1 cellular context compared by ENCODE assay signal in the genomic region with DNA sequence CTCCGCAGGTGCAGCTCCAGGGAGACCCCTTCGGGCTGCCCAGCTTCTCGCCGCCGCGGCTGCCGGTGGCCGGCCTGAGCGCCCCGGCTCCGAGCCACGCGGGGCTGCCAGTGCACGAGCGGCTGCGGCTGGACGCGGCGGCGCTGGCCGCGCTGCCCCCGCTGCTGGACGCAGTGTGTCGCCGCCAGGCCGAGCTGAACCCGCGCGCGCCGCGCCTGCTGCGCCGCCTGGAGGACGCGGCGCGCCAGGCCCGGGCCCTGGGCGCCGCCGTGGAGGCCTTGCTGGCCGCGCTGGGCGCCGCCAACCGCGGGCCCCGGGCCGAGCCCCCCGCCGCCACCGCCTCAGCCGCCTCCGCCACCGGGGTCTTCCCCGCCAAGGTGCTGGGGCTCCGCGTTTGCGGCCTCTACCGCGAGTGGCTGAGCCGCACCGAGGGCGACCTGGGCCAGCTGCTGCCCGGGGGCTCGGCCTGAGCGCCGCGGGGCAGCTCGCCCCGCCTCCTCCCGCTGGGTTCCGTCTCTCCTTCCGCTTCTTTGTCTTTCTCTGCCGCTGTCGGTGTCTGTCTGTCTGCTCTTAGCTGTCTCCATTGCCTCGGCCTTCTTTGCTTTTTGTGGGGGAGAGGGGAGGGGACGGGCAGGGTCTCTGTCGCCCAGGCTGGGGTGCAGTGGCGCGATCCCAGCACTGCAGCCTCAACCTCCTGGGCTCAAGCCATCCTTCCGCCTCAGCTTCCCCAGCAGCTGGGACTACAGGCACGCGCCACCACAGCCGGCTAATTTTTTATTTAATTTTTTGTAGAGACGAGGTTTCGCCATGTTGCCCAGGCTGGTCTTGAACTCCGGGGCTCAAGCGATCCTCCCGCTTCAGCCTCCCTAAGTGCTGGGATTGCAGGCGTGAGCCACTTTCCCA.
TF ChIP-seq lines count a peak whose summit lies in the region.

No MANE protein-coding gene starts in this region.

TF ChIP-seq in HepG2, 621 proteins besides CTCF, POLR2A, EP300 and RAD21 (continued from another document and continues in another):
- TF ChIP-seq, protein P1, sequence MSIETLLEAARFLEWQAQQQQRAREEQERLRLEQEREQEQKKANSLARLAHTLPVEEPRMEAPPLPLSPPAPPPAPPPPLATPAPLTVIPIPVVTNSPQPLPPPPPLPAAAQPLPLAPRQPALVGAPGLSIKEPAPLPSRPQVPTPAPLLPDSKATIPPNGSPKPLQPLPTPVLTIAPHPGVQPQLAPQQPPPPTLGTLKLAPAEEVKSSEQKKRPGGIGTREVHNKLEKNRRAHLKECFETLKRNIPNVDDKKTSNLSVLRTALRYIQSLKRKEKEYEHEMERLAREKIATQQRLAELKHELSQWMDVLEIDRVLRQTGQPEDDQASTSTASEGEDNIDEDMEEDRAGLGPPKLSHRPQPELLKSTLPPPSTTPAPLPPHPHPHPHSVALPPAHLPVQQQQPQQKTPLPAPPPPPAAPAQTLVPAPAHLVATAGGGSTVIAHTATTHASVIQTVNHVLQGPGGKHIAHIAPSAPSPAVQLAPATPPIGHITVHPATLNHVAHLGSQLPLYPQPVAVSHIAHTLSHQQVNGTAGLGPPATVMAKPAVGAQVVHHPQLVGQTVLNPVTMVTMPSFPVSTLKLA (IDR thresholded peaks at IDR 0.05): no peak
- TF ChIP-seq, protein P2, sequence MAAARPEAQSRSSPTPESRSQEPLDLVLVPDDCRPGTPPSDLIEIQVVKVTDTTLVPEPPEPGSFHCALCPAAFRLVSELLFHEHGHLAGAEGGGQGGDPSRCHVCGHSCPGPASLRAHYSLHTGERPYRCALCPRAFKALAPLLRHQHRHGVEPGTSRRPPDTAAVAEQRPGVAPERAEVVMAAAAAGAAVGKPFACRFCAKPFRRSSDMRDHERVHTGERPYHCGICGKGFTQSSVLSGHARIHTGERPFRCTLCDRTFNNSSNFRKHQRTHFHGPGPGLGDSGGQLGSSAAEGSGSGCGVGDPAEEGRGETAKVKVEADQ (CRISPR knock-in tag; IDR thresholded peaks at IDR 0.05; ENCODE audit: borderline replicate concordance): no peak
- TF ChIP-seq, protein P3, sequence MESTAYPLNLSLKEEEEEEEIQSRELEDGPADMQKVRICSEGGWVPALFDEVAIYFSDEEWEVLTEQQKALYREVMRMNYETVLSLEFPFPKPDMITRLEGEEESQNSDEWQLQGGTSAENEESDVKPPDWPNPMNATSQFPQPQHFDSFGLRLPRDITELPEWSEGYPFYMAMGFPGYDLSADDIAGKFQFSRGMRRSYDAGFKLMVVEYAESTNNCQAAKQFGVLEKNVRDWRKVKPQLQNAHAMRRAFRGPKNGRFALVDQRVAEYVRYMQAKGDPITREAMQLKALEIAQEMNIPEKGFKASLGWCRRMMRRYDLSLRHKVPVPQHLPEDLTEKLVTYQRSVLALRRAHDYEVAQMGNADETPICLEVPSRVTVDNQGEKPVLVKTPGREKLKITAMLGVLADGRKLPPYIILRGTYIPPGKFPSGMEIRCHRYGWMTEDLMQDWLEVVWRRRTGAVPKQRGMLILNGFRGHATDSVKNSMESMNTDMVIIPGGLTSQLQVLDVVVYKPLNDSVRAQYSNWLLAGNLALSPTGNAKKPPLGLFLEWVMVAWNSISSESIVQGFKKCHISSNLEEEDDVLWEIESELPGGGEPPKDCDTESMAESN (CRISPR knock-in tag; conservative IDR thresholded peaks at IDR 0.05): 0 out of 2 replicates have a peak, but pooled peaks have one; percentile 12
- TF ChIP-seq ZKSCAN5 (CRISPR knock-in tag; IDR thresholded peaks at IDR 0.05) (no peak), AKAP8 (CRISPR knock-in tag; IDR thresholded peaks at IDR 0.05) (no peak), KLF15 (CRISPR knock-in tag; IDR thresholded peaks at IDR 0.05; ENCODE audit: borderline replicate concordance) (no peak), BRD4 (CRISPR knock-in tag; IDR thresholded peaks at IDR 0.05) (peak; percentile 71; the same call in 1 of the 2 replicates), ZFX (CRISPR knock-in tag; IDR thresholded peaks at IDR 0.05; ENCODE audit: low read depth) (peak; percentile 80), ZSCAN20 (CRISPR knock-in tag; IDR thresholded peaks at IDR 0.05; ENCODE audit: borderline replicate concordance) (0 out of 2 replicates have a peak, but pooled peaks have one; percentile 22), SMARCE1 (IDR thresholded peaks at IDR 0.05; ENCODE audit: borderline replicate concordance) (no peak), ZNF138 (CRISPR knock-in tag; IDR thresholded peaks at IDR 0.05; ENCODE audit: low read depth) (no peak), ZBTB8A (CRISPR knock-in tag; IDR thresholded peaks at IDR 0.05; ENCODE audit: borderline replicate concordance, low read depth) (no peak), ZNF547 (CRISPR knock-in tag; IDR thresholded peaks at IDR 0.05) (no peak; the same call in 1 of the 2 replicates), RXRA (CRISPR knock-in tag; IDR thresholded peaks at IDR 0.05) (peak; percentile 38; the same call in 1 of the 2 replicates), KLF12 (CRISPR knock-in tag; IDR thresholded peaks at IDR 0.05; ENCODE audit: borderline replicate concordance) (0 out of 2 replicates have a peak, but pooled peaks have one; percentile 55), ZNF777 (CRISPR knock-in tag; IDR thresholded peaks at IDR 0.05) (no peak; the same call in 1 of the 2 replicates), ZNF816 (CRISPR knock-in tag; IDR thresholded peaks at IDR 0.05; ENCODE audit: borderline replicate concordance) (no peak), ZNF672 (CRISPR knock-in tag; IDR thresholded peaks at IDR 0.05) (no peak; the same call in 1 of the 2 replicates), ZNF234 (CRISPR knock-in tag; conservative IDR thresholded peaks at IDR 0.05) (no peak), ZNF7 (CRISPR knock-in tag; IDR thresholded peaks at IDR 0.05) (no peak), ZNF773 (CRISPR knock-in tag; IDR thresholded peaks at IDR 0.05; ENCODE audit: borderline replicate concordance) (no peak; the same call in 1 of the 2 replicates), FOXK2 (IDR thresholded peaks at IDR 0.05) (no peak), PHF20 (CRISPR knock-in tag; IDR thresholded peaks at IDR 0.05) (0 out of 2 replicates have a peak, but pooled peaks have one; percentile 38), TCF7 (IDR thresholded peaks at IDR 0.05; ENCODE audit: low read depth) (no peak), HDAC1 (CRISPR knock-in tag; IDR thresholded peaks at IDR 0.05) (no peak), POLR2G (IDR thresholded peaks at IDR 0.05; ENCODE audit: low read depth, low read length) (peak; percentile 83), ATRX (CRISPR knock-in tag; IDR thresholded peaks at IDR 0.05; ENCODE audit: borderline replicate concordance) (no peak), NR3C1 (CRISPR knock-in tag; IDR thresholded peaks at IDR 0.05) (no peak), ETV5 (CRISPR knock-in tag; IDR thresholded peaks at IDR 0.05; ENCODE audit: borderline replicate concordance) (peak; percentile 10; the same call in 1 of the 2 replicates), ZSCAN30 (CRISPR knock-in tag; IDR thresholded peaks at IDR 0.05) (no peak), KDM2A (CRISPR knock-in tag; IDR thresholded peaks at IDR 0.05; ENCODE audit: borderline replicate concordance, low read depth) (no peak), DR1 (CRISPR knock-in tag; IDR thresholded peaks at IDR 0.05) (0 out of 2 replicates have a peak, but pooled peaks have one; percentile 26), SETDB1 (CRISPR knock-in tag; IDR thresholded peaks at IDR 0.05; ENCODE audit: borderline replicate concordance) (no peak), THYN1 (CRISPR knock-in tag; IDR thresholded peaks at IDR 0.05; ENCODE audit: borderline replicate concordance, low read depth) (no peak), NCOR1 (IDR thresholded peaks at IDR 0.05; ENCODE audit: borderline replicate concordance, low read length) (no peak)
- TF ChIP-seq, protein P4, sequence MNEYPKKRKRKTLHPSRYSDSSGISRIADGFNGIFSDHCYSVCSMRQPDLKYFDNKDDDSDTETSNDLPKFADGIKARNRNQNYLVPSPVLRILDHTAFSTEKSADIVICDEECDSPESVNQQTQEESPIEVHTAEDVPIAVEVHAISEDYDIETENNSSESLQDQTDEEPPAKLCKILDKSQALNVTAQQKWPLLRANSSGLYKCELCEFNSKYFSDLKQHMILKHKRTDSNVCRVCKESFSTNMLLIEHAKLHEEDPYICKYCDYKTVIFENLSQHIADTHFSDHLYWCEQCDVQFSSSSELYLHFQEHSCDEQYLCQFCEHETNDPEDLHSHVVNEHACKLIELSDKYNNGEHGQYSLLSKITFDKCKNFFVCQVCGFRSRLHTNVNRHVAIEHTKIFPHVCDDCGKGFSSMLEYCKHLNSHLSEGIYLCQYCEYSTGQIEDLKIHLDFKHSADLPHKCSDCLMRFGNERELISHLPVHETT (CRISPR knock-in tag; conservative IDR thresholded peaks at IDR 0.05): no peak
- TF ChIP-seq, protein P5, sequence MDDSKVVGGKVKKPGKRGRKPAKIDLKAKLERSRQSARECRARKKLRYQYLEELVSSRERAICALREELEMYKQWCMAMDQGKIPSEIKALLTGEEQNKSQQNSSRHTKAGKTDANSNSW (CRISPR knock-in tag; IDR thresholded peaks at IDR 0.05; ENCODE audit: borderline replicate concordance): no peak
- TF ChIP-seq, protein P6, sequence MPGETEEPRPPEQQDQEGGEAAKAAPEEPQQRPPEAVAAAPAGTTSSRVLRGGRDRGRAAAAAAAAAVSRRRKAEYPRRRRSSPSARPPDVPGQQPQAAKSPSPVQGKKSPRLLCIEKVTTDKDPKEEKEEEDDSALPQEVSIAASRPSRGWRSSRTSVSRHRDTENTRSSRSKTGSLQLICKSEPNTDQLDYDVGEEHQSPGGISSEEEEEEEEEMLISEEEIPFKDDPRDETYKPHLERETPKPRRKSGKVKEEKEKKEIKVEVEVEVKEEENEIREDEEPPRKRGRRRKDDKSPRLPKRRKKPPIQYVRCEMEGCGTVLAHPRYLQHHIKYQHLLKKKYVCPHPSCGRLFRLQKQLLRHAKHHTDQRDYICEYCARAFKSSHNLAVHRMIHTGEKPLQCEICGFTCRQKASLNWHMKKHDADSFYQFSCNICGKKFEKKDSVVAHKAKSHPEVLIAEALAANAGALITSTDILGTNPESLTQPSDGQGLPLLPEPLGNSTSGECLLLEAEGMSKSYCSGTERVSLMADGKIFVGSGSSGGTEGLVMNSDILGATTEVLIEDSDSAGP (CRISPR knock-in tag; IDR thresholded peaks at IDR 0.05; ENCODE audit: borderline replicate concordance): peak; percentile 42; the same call in 1 of the 2 replicates
- TF ChIP-seq, protein P7, sequence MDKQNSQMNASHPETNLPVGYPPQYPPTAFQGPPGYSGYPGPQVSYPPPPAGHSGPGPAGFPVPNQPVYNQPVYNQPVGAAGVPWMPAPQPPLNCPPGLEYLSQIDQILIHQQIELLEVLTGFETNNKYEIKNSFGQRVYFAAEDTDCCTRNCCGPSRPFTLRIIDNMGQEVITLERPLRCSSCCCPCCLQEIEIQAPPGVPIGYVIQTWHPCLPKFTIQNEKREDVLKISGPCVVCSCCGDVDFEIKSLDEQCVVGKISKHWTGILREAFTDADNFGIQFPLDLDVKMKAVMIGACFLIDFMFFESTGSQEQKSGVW (CRISPR knock-in tag; IDR thresholded peaks at IDR 0.05; ENCODE audit: borderline replicate concordance): no peak
- TF ChIP-seq, protein P8, sequence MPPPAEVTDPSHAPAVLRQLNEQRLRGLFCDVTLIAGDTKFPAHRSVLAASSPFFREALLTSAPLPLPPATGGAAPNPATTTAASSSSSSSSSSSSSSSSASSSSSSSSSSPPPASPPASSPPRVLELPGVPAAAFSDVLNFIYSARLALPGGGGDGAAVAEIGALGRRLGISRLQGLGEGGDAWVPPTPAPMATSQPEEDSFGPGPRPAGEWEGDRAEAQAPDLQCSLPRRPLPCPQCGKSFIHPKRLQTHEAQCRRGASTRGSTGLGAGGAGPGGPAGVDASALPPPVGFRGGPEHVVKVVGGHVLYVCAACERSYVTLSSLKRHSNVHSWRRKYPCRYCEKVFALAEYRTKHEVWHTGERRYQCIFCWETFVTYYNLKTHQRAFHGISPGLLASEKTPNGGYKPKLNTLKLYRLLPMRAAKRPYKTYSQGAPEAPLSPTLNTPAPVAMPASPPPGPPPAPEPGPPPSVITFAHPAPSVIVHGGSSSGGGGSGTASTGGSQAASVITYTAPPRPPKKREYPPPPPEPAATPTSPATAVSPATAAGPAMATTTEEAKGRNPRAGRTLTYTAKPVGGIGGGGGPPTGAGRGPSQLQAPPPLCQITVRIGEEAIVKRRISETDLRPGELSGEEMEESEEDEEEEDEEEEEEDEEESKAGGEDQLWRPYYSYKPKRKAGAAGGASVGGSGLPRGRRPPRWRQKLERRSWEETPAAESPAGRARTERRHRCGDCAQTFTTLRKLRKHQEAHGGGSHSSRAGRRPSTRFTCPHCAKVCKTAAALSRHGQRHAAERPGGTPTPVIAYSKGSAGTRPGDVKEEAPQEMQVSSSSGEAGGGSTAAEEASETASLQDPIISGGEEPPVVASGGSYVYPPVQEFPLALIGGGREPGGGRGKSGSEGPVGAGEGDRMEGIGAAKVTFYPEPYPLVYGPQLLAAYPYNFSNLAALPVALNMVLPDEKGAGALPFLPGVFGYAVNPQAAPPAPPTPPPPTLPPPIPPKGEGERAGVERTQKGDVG (CRISPR knock-in tag; IDR thresholded peaks at IDR 0.05; ENCODE audit: borderline replicate concordance): peak; percentile 24; the same call in 1 of the 2 replicates
- TF ChIP-seq, protein P9, sequence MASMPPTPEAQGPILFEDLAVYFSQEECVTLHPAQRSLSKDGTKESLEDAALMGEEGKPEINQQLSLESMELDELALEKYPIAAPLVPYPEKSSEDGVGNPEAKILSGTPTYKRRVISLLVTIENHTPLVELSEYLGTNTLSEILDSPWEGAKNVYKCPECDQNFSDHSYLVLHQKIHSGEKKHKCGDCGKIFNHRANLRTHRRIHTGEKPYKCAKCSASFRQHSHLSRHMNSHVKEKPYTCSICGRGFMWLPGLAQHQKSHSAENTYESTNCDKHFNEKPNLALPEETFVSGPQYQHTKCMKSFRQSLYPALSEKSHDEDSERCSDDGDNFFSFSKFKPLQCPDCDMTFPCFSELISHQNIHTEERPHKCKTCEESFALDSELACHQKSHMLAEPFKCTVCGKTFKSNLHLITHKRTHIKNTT (CRISPR knock-in tag; IDR thresholded peaks at IDR 0.05): no peak
